Comparison of ENCODE assay signal across 2 cellular contexts in genomic region chr18:9867454-9867732, GRCh38.
TF ChIP-seq lines count a peak whose summit lies in the region.

No MANE protein-coding gene starts in this region.

TF ChIP-seq in IMR-90, 13 proteins besides CTCF, POLR2A, EP300 and RAD21:
- no peak for TF ChIP-seq MAZ (IDR thresholded peaks at IDR 0.05; ENCODE audit: borderline replicate concordance, low read depth, low read length)
- TF ChIP-seq BHLHE40 (IDR thresholded peaks at IDR 0.05; ENCODE audit: low read depth, low read length) = no peak
- no peak for TF ChIP-seq CHD1 (IDR thresholded peaks at IDR 0.05; ENCODE audit: low read depth, low read length)
- TF ChIP-seq MXI1 (IDR thresholded peaks at IDR 0.05; ENCODE audit: borderline replicate concordance, low read depth, low read length) = no peak
- TF ChIP-seq USF2 (IDR thresholded peaks at IDR 0.05; ENCODE audit: low read depth, low read length) = no peak
- no peak for TF ChIP-seq FOS (IDR thresholded peaks at IDR 0.05; ENCODE audit: low read depth, low read length)
- no peak for TF ChIP-seq MAFK (IDR thresholded peaks at IDR 0.05; ENCODE audit: low read depth, low read length)
- no peak for TF ChIP-seq ELK1 (IDR thresholded peaks at IDR 0.05; ENCODE audit: borderline replicate concordance, low read depth, low read length)
- TF ChIP-seq SMC3 (IDR thresholded peaks at IDR 0.05; ENCODE audit: low read depth, low read length) = no peak
- TF ChIP-seq RCOR1 (IDR thresholded peaks at IDR 0.05; ENCODE audit: insufficient replicate concordance, low read length) = no peak
- no peak for TF ChIP-seq CEBPB (IDR thresholded peaks at IDR 0.05; ENCODE audit: low read depth, low read length)
- TF ChIP-seq NFE2L2 (IDR thresholded peaks at IDR 0.05; ENCODE audit: low read depth, low read length) = no peak
- TF ChIP-seq RFX5 (IDR thresholded peaks at IDR 0.05; ENCODE audit: low read depth, low read length) = no peak

TF ChIP-seq in K562, 482 proteins besides CTCF, POLR2A, EP300 and RAD21:
- TF ChIP-seq, protein P1, sequence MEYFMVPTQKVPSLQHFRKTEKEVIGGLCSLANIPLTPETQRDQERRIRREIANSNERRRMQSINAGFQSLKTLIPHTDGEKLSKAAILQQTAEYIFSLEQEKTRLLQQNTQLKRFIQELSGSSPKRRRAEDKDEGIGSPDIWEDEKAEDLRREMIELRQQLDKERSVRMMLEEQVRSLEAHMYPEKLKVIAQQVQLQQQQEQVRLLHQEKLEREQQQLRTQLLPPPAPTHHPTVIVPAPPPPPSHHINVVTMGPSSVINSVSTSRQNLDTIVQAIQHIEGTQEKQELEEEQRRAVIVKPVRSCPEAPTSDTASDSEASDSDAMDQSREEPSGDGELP (CRISPR knock-in tag; IDR thresholded peaks at IDR 0.05; ENCODE audit: borderline replicate concordance) = no peak
- no peak for TF ChIP-seq BRF1 (IDR thresholded peaks at IDR 0.05; ENCODE audit: borderline replicate concordance, extremely low read depth, insufficient read length)
